ENCODE assay signal across 17 cellular contexts in the genomic region with DNA sequence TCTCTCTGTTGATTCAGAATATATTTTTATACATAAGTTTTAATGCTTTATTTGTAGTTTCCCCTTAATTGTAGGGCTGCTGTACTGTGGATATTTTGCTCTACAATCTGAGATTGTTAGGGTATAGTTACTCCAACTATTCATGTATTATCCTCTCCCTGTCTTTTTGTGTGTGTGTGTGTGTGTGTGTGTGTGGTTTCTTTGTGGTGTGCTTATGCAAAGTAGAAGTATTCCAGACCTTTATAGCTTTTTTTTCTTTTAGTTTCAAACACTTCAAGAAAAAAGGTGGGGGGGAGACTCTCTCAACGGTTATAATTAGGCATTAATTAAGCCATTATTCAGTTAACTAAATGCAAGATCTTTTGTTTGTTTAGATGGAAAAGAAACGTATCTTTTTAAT.
"Had no signal": no experiment of that assay in that cellular context is flagged by ENCODE, and none has a peak within 500 bp of the region (broad histone marks: within the 10 kb centered on the region; RNA-seq: fewer than 3 reads in every experiment).

No MANE protein-coding gene starts in this region.

- ATAC-seq: left colon, pancreas, right cardiac atrium, upper lobe of right lung, WTC11 had no signal

- H3K36me3 Mint-ChIP-seq: activated CD4-positive, alpha-beta memory T cell treated with anti-CD3 and anti-CD28 coated beads for 36 hours; activated naive CD4-positive, alpha-beta T cell treated with anti-CD3 and anti-CD28 coated beads, Interleukin-2, amount 10 ng/mL, durations not matched to agents 7 days and 5 days; memory B cell; WTC11 had no signal

- DNase-seq: activated naive CD4-positive, alpha-beta T cell treated with anti-CD3 and anti-CD28 coated beads, Interleukin-2, amount 10 ng/mL, durations not matched to agents 7 days and 5 days; amygdala; cerebellar nuclear complex; cortex of kidney; heart right ventricle; left colon; pancreas; right cardiac atrium; T1000; upper lobe of right lung had no signal

- H3K27me3 Mint-ChIP-seq: activated naive CD4-positive, alpha-beta T cell treated with anti-CD3 and anti-CD28 coated beads, Interleukin-2, amount 10 ng/mL, durations not matched to agents 7 days and 5 days had no signal

- H3K4me1 Mint-ChIP-seq: memory B cell had no signal

- H3K4me3 ChIP-seq: heart right ventricle, pancreas, upper lobe of right lung had no signal

- H3K9me3 ChIP-seq: heart right ventricle, pancreas, upper lobe of right lung had no signal

- H3K4me3 Mint-ChIP-seq: activated CD4-positive, alpha-beta memory T cell treated with anti-CD3 and anti-CD28 coated beads for 36 hours; activated naive CD4-positive, alpha-beta T cell treated with anti-CD3 and anti-CD28 coated beads, Interleukin-2, amount 10 ng/mL, durations not matched to agents 7 days and 5 days; memory B cell; nephron; WTC11 had no signal

- H3K36me3 ChIP-seq: heart right ventricle, pancreas, upper lobe of right lung had no signal

- H3K27ac Mint-ChIP-seq: activated CD4-positive, alpha-beta memory T cell treated with anti-CD3 and anti-CD28 coated beads for 36 hours; activated CD4-positive, alpha-beta T cell treated with anti-CD3 and anti-CD28 coated beads for 36 hours; activated naive CD4-positive, alpha-beta T cell treated with anti-CD3 and anti-CD28 coated beads, Interleukin-2, amount 10 ng/mL, durations not matched to agents 7 days and 5 days; memory B cell; nephron; WTC11 had no signal

- H3K9me3 Mint-ChIP-seq: activated CD4-positive, alpha-beta memory T cell treated with anti-CD3 and anti-CD28 coated beads for 36 hours; activated naive CD4-positive, alpha-beta T cell treated with anti-CD3 and anti-CD28 coated beads, Interleukin-2, amount 10 ng/mL, durations not matched to agents 7 days and 5 days; memory B cell; nephron; WTC11 had no signal

- H3K27ac ChIP-seq: epithelial cell of prostate, heart right ventricle, pancreas, upper lobe of right lung had no signal

- FAIRE-seq: keratinocyte, pancreas had no signal

- H3K27me3 ChIP-seq: heart right ventricle, pancreas, upper lobe of right lung had no signal
